ENCODE assay signal across 13 cellular contexts in the genomic region with DNA sequence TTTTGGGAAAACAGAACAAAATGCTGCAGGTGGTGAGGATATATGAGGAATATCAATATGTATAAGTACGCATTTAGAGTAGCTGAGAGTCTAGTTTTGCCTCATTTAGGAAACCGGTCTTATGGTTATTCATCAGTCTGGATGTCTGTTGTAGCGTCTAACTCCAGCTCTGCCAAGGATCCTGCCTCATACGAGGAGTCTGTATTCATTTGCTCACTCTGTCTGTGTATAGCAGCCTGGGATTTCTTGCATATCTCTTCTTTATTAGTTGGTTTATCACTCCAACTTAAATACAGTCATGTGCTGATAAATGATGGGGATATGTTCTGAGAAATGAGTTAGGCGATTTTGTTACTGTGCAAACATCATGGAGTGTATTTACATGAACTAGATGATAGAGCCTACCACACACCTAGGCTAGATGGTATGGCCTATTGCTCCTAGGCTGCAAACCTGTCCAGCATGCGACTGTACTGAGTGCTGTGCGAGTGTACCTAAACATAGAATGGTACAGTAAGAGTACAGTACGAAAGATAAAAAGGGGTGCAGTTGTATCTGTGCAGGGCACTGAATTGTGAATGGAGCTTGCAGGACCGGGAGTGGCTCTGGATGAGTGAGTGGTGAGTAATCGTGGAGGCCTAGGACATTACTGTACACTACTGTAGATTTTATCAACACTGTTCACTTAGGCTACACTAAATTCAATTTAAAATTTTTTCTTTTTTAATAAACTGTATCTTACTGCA.
DNase-seq lines count a peak whose midpoint lies in the region; ATAC-seq and FAIRE-seq lines count a peak whose summit lies in the region.
"Had no signal": no experiment of that assay in that cellular context is flagged by ENCODE, and none has a peak within 500 bp of the region (broad histone marks: within the 10 kb centered on the region; RNA-seq: fewer than 3 reads in every experiment).

No MANE protein-coding gene starts in this region.

- H3K36me3 ChIP-seq in adipocyte (ENCODE audit: control insufficient read depth, insufficient read depth, low read length, severe bottlenecking) = no peaks in the 10 kb centered on the region
- H3K36me3 ChIP-seq: BLaER1 had no signal

- DNase-seq in AG08396 (ENCODE audit: low spot score) = peak; percentile 34
- DNase-seq in HT1080 (ENCODE audit: low read depth) = peak; percentile 80
- DNase-seq in adipocyte (ENCODE audit: low read depth) = peak; percentile 70
- DNase-seq in NCI-H146 (lab: John Stamatoyannopoulos, UW) = no peak
- no peak for DNase-seq in activated CD4-positive, alpha-beta T cell treated with anti-CD3 and anti-CD28 coated beads, Interleukin-2, amount 50 U/mL, for 48 hours
- DNase-seq in 8988T = no peak
- DNase-seq: caudate nucleus; Karpas-422; naive thymus-derived CD8-positive, alpha-beta T cell; stimulated activated naive CD8-positive, alpha-beta T cell treated with anti-CD3 and anti-CD28 coated beads, Interleukin-15, Interleukin-2, amounts not matched to agents 100 U/mL and 50 U/mL, for 24 hours had no signal

- H3K4me3 ChIP-seq in adipocyte (ENCODE audit: low read length) = no peak overlapping the region
- H3K4me3 ChIP-seq: BLaER1 had no signal

- no peaks in the 10 kb centered on the region for H3K4me1 ChIP-seq in adipocyte (ENCODE audit: control insufficient read depth, insufficient read depth, low read length)
- H3K4me1 ChIP-seq: BLaER1 had no signal

- H3K27me3 ChIP-seq in adipocyte (replicated peaks; ENCODE audit: control insufficient read depth, insufficient read depth, low read length) = no peaks in the 10 kb centered on the region
- H3K27me3 ChIP-seq: BLaER1 had no signal

- no peaks in the 10 kb centered on the region for H3K9me3 ChIP-seq in adipocyte (ENCODE audit: control insufficient read depth, low read length)
- H3K9me3 ChIP-seq: BLaER1 had no signal

- FAIRE-seq in islet of Langerhans (lab: Jason Lieb, UNC) = peak; percentile 78

- H3K9ac ChIP-seq in adipocyte (ENCODE audit: low read length) = no peak overlapping the region
- H3K9ac ChIP-seq: BLaER1 had no signal

- ATAC-seq in GM19455 (IDR thresholded peaks at IDR 0.05; ENCODE audit: unreplicated experiment) = no peak
- ATAC-seq: naive thymus-derived CD8-positive, alpha-beta T cell; stimulated activated naive CD8-positive, alpha-beta T cell treated with anti-CD3 and anti-CD28 coated beads, Interleukin-15, Interleukin-2, amounts not matched to agents 100 U/mL and 50 U/mL, for 24 hours had no signal

Comparison
In these comparisons a context has a peak if more than half of its experiments do, and no peak if none do; other contexts are left out.
1. DNase-seq: peak in AG08396 (single experiment), HT1080 (single experiment) and adipocyte (single experiment); none in NCI-H146 (single experiment), activated CD4-positive, alpha-beta T cell treated with anti-CD3 and anti-CD28 coated beads, Interleukin-2, amount 50 U/mL, for 48 hours (0 of 2) and 8988T (single experiment).